ENCODE assay signal across 3 cellular contexts in the genomic region with DNA sequence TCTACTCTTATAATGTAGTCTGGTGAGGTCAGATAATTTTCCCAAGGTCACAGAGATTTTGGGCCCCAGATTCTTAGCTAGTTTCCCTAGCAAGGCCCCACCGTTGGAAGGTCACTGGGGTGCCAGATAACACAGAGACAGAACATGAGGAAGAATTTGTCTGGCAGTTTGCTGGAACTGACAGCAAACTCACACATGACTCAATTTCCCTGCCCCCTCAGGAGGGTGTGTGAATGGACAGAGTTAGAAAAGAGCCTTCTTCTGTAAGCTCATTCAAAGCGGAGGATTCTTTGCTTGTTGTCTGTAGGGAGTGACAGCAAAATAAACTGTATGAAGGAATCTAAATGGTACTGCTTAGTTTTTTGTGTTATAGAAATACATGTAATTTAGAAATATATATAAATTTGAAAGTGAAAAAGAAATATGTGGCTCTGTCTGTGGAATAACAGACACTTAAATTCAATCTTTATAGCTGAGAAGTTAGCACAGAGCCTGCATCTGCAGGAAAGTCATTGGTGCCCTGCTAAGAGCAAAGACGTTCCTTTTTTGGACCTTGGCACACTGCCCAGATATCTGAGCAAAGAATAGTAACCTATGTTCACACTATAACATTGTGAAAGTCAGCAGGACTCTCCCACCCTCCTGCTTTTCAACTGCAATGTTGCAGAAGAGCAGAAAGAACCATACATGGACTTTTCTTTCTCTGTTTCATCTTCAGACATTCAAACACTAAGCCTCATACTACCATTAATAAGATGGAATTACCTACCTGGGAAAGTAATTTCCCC.
TF ChIP-seq lines count a peak whose summit lies in the region.

No MANE protein-coding gene starts in this region.

TF ChIP-seq in HEK293, 187 proteins besides CTCF, POLR2A, EP300 and RAD21 (continued from another document):
- 0 out of 2 replicates have a peak, but pooled peaks have one; percentile 42 for TF ChIP-seq ZNF18 (tag by site-specific recombination; IDR thresholded peaks at IDR 0.05)
- TF ChIP-seq, protein P1, sequence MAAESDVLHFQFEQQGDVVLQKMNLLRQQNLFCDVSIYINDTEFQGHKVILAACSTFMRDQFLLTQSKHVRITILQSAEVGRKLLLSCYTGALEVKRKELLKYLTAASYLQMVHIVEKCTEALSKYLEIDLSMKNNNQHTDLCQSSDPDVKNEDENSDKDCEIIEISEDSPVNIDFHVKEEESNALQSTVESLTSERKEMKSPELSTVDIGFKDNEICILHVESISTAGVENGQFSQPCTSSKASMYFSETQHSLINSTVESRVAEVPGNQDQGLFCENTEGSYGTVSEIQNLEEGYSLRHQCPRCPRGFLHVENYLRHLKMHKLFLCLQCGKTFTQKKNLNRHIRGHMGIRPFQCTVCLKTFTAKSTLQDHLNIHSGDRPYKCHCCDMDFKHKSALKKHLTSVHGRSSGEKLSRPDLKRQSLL (tag by site-specific recombination; IDR thresholded peaks at IDR 0.05): no peak
- no peak for TF ChIP-seq KLF8 (tag by site-specific recombination; IDR thresholded peaks at IDR 0.05)
- no peak for TF ChIP-seq ZFHX2 (tag by site-specific recombination; conservative IDR thresholded peaks at IDR 0.05)

TF ChIP-seq in WTC11, 78 proteins besides CTCF, POLR2A, EP300 and RAD21:
- no peak for TF ChIP-seq PRDM15 (CRISPR knock-in tag; IDR thresholded peaks at IDR 0.05)
- TF ChIP-seq, protein P2, sequence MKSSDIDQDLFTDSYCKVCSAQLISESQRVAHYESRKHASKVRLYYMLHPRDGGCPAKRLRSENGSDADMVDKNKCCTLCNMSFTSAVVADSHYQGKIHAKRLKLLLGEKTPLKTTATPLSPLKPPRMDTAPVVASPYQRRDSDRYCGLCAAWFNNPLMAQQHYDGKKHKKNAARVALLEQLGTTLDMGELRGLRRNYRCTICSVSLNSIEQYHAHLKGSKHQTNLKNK (CRISPR knock-in tag; IDR thresholded peaks at IDR 0.05): no peak
- TF ChIP-seq CREB1 (CRISPR knock-in tag; IDR thresholded peaks at IDR 0.05): no peak
- no peak for TF ChIP-seq E2F5 (CRISPR knock-in tag; IDR thresholded peaks at IDR 0.05)
- no peak for TF ChIP-seq AR (CRISPR knock-in tag; IDR thresholded peaks at IDR 0.05)
- TF ChIP-seq NFYB (CRISPR knock-in tag; conservative IDR thresholded peaks at IDR 0.05; ENCODE audit: low read depth): no peak
- no peak for TF ChIP-seq ESRRA (CRISPR knock-in tag; IDR thresholded peaks at IDR 0.05; ENCODE audit: borderline replicate concordance)
- TF ChIP-seq SOX15 (CRISPR knock-in tag; IDR thresholded peaks at IDR 0.05): no peak
- no peak for TF ChIP-seq ATF2 (CRISPR knock-in tag; IDR thresholded peaks at IDR 0.05; ENCODE audit: borderline replicate concordance, low read depth)
- no peak for TF ChIP-seq ETV6 (CRISPR knock-in tag; IDR thresholded peaks at IDR 0.05)
- TF ChIP-seq SMAD4 (CRISPR knock-in tag; IDR thresholded peaks at IDR 0.05): no peak
TF ChIP-seq in WTC11: peak in this region for 0.

TF ChIP-seq in liver, 16 proteins besides CTCF, POLR2A, EP300 and RAD21 (continued from another document):
- TF ChIP-seq ZBTB33 (IDR thresholded peaks at IDR 0.05) (no peak), HNF4A (conservative IDR thresholded peaks at IDR 0.05) (peak; percentile 32 to 52), SP1 (IDR thresholded peaks at IDR 0.05) (peak; percentile 6), JUND (IDR thresholded peaks at IDR 0.05) (no peak), NR2F2 (IDR thresholded peaks at IDR 0.05) (no peak), RXRA (IDR thresholded peaks at IDR 0.05) (peak in 1 of 2 donors; percentile 19)
